ENCODE assay signal across 8 cellular contexts in the genomic region with DNA sequence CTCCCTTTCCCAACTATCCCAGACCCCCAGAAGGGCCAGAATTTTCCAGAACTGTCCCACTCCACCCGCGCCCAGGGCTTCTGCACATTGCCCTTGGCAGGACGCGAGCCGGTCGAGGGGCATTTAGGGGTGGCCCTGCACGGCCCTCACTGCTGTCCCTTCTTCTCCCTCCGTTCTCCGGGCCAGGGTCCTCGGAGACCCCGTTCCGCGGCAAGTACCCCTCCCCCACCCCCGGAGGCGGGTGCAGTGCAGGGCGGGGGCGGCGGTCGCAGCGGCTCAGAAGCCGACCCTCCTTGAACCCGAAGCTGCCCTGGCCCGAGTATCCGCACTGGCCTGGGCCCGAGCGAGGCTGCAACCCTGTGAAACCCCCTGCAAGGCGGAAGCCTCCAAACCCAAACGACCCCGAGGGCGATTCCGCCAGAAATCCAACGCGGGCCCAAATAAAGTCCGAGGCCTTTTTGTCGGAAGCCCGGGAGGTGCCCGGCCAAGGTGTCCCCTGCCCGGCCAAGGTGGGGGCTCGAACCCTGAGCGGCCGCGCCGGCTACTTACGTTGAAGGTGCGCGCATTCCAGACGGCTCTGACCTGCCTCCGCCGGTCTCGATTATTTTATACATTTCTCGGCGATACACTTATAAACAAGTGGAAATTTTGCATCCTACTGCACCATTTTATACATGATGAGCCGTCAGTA. TPM values are rescaled to one million over a fixed set of nuclear protein-coding genes. Genes with fewer than 3 reads are reported as not detected.
DNase-seq lines count a peak whose midpoint lies in the region; ATAC-seq and TF ChIP-seq lines count a peak whose summit lies in the region.

No MANE protein-coding gene starts in this region.

- no peak for ATAC-seq in gastrocnemius medialis

- no peaks in the 10 kb centered on the region for H3K79me2 ChIP-seq in H9 (ENCODE audit: insufficient read depth, low read length)

- no peak overlapping the region for H4K8ac ChIP-seq in H9 (replicated peaks; ENCODE audit: insufficient read length, low read depth, low read length)

- H2BK120ac ChIP-seq in H9 (ENCODE audit: low read depth, low read length, poor library complexity, severe bottlenecking) = no peak overlapping the region

- no peak overlapping the region for H3K18ac ChIP-seq in H9 (ENCODE audit: insufficient read length, low read depth, low read length)

- H2BK5ac ChIP-seq in H9 (ENCODE audit: insufficient read length, low read length) = no peak overlapping the region

- H4K20me1 ChIP-seq in H9 (ENCODE audit: control insufficient read depth, insufficient read depth, insufficient read length) = no peaks in the 10 kb centered on the region

- H4K5ac ChIP-seq in H9 (ENCODE audit: insufficient read length, low read depth, low read length) = no peak overlapping the region

- no peak for TF ChIP-seq CTCF in H9 (conservative IDR thresholded peaks at IDR 0.05)
- TF ChIP-seq CTCF in Peyer's patch (IDR thresholded peaks at IDR 0.05) = no peak
- TF ChIP-seq CTCF in left ventricle myocardium inferior (IDR thresholded peaks at IDR 0.05; ENCODE audit: borderline replicate concordance) = no peak
- TF ChIP-seq CTCF in gastrocnemius medialis (IDR thresholded peaks at IDR 0.05 in 4 of 5, conservative IDR thresholded peaks at IDR 0.05 in 1 of 5) = no peak

- H3K9ac ChIP-seq in H9 (ENCODE audit: extremely low read depth, insufficient read length, low read length) = no peak overlapping the region

- H3K4me1 ChIP-seq in H9 (ENCODE audit: insufficient read depth, low read length) (no peaks in the 10 kb centered on the region; the same call in 1 of the 2 replicates), Peyer's patch (peaks cover 0 to 23% (median 7%) of the 10 kb centered on the region in 4 donors), left ventricle myocardium inferior (peaks cover 36% of the 10 kb centered on the region), gastrocnemius medialis (peaks cover 19 to 27% of the 10 kb centered on the region in 2 donors)

- H3K4me3 ChIP-seq in Peyer's patch (peak overlapping the region in 3 of 4 donors; percentile 9 to 39 (median 34)), left ventricle myocardium inferior (peak overlapping the region; percentile 58), gastrocnemius medialis (peak overlapping the region; percentile 49 to 69 (median 50))

- no peak overlapping the region for H3K14ac ChIP-seq in H9 (ENCODE audit: insufficient read depth, low read length)

- H3K23me2 ChIP-seq in H9 (ENCODE audit: insufficient read length, low read depth, low read length, poor library complexity, severe bottlenecking) = peaks cover 14% of the 10 kb centered on the region

- H3K27ac Mint-ChIP-seq in H9 = no peak overlapping the region

- intact Hi-C loops in left ventricle myocardium inferior (cut with micrococcal nuclease) (no loop called here), gastrocnemius medialis (cut with DNase I; ENCODE audit: low total_unique reads) (loop anchor here (10.0 kb wide), 1 partner anchor 597 kb away; no protein-coding TSS in a partner anchor)

- H3K36me3 ChIP-seq in Peyer's patch = no peaks in the 10 kb centered on the region
- H3K36me3 ChIP-seq in left ventricle myocardium inferior = no peaks in the 10 kb centered on the region
- H3K36me3 ChIP-seq in gastrocnemius medialis = no peaks in the 10 kb centered on the region

- H3K27ac ChIP-seq in H9 (ENCODE audit: insufficient read length, low read depth, low read length) = no peak overlapping the region
- H3K27ac ChIP-seq in Peyer's patch = no peak overlapping the region
- H3K27ac ChIP-seq in left ventricle myocardium inferior (replicated peaks) = no peak overlapping the region
- no peak overlapping the region for H3K27ac ChIP-seq in gastrocnemius medialis

- H3K56ac ChIP-seq in H9 (ENCODE audit: insufficient read length, low read depth, low read length) = no peak overlapping the region

- peaks cover 22 to 40% of the 10 kb centered on the region in 2 experiments for H3K4me1 Mint-ChIP-seq in H9

- peaks cover 0 to 2% (median 0%) of the 10 kb centered on the region in 3 experiments; a peak in 1 of 7 replicates for H3K36me3 Mint-ChIP-seq in H9 (ENCODE audit: insufficient read depth in 1 of 3, low read depth in 3 of 3)

- no peaks in the 10 kb centered on the region for H3K9me3 ChIP-seq in H9 (ENCODE audit: control insufficient read depth, low read depth, low read length)
- no peaks in the 10 kb centered on the region for H3K9me3 ChIP-seq in Peyer's patch
- H3K9me3 ChIP-seq in left ventricle myocardium inferior (replicated peaks) = no peaks in the 10 kb centered on the region
- H3K9me3 ChIP-seq in gastrocnemius medialis = no peaks in the 10 kb centered on the region

- no peaks in the 10 kb centered on the region for H3K79me1 ChIP-seq in H9 (ENCODE audit: insufficient read depth, low read depth, low read length, poor library complexity, severe bottlenecking)

- H3K27me3 Mint-ChIP-seq in H9 (ENCODE audit: low read depth) = peaks cover 100% of the 10 kb centered on the region

- TF ChIP-seq POLR2A in Peyer's patch (IDR thresholded peaks at IDR 0.05) (no peak), gastrocnemius medialis (IDR thresholded peaks at IDR 0.05) (no peak)

- H2AK5ac ChIP-seq in H9 (ENCODE audit: insufficient read length, low read length) = no peak overlapping the region

- in situ Hi-C loops in gastrocnemius medialis (cut with MboI; ENCODE audit: low sequenced_read_pairs in 4 of 4) = loop anchor here (10.0 to 25.0 kb wide), 3 partner anchors 187 to 597 kb away; no protein-coding TSS in a partner anchor

- no CpG with 5 or more reads among the region's 53 CpGs for WGBS in H9 (ENCODE audit: extremely low coverage, insufficient read length, low lambda C conversion rate)

- H3K27me3 ChIP-seq in H9 (ENCODE audit: insufficient read depth, low read length) (peaks cover 77% of the 10 kb centered on the region), Peyer's patch (peaks cover 0 to 43% of the 10 kb centered on the region in 2 donors), left ventricle myocardium inferior (ENCODE audit: low read depth) (peaks cover 100% of the 10 kb centered on the region), gastrocnemius medialis (peaks cover 56 to 59% (median 56%) of the 10 kb centered on the region in 3 donors)

- H2BK12ac ChIP-seq in H9 (ENCODE audit: insufficient read length, low read depth, low read length) = no peak overlapping the region

- H2BK15ac ChIP-seq in H9 (ENCODE audit: low read depth, low read length) = no peak overlapping the region

- H2AFZ ChIP-seq in H9 (ENCODE audit: low read length) = no peak overlapping the region

- no peak overlapping the region for H3T11ph ChIP-seq in H9 (ENCODE audit: low read length)

- no peak overlapping the region for H4K91ac ChIP-seq in H9 (ENCODE audit: insufficient read length, low read depth, low read length)

- H2BK20ac ChIP-seq in H9 (ENCODE audit: low read depth, low read length, poor library complexity, severe bottlenecking) = no peak overlapping the region

- H3K23ac ChIP-seq in H9 (ENCODE audit: insufficient read length, low read depth, low read length) = no peak overlapping the region

- no peaks in the 10 kb centered on the region; a peak in 1 of 5 replicates for H3K9me3 Mint-ChIP-seq in H9

- H3K4me2 ChIP-seq in H9 (ENCODE audit: insufficient read depth, insufficient read length, low read length) = peak overlapping the region; percentile 21

- no peak overlapping the region for H3K4ac ChIP-seq in H9 (ENCODE audit: low read depth, low read length)

- H3K4me3 Mint-ChIP-seq in H9 = peak overlapping the region; percentile 30 to 76

- peak; percentile 41 for DNase-seq in H9
- DNase-seq in Peyer's patch = no peak
- no peak for DNase-seq in left ventricle myocardium inferior
- DNase-seq in gastrocnemius medialis = no peak
- DNase-seq in GM03348 (ENCODE audit: low spot score) = no peak
- no peak for DNase-seq in DMS79 treated with DMSO at 0.1 percent for 48 hours (lab: John Stamatoyannopoulos, UW)
- DNase-seq in kidney glomerular epithelial cell (lab: John Stamatoyannopoulos, UW) = no peak
- no peak for DNase-seq in activated naive CD4-positive, alpha-beta T cell (lab: John Stamatoyannopoulos, UW)

RNA-seq across cellular contexts. Expression of a gene that starts 53.2 kb away (rescaled TPM):
- total RNA-seq in H9 (2021) (74.2 and 76.7 TPM in 2 replicates), Peyer's patch (10 to 100 TPM; 18.2 to 67.4 (median 46.7) TPM), left ventricle myocardium inferior (22.5 TPM), gastrocnemius medialis (10 to 100 TPM; 20.6 to 29.3 (median 26.4) TPM)
